22 cellular contexts compared by ENCODE assay signal in genomic region chr10:96576277-96576980, GRCh38. TPM values are rescaled to one million over a fixed set of nuclear protein-coding genes. Genes with fewer than 3 reads are reported as not detected.
DNase-seq lines count a peak whose midpoint lies in the region; ATAC-seq, FAIRE-seq and TF ChIP-seq lines count a peak whose summit lies in the region.
"Had no signal": no experiment of that assay in that cellular context is flagged by ENCODE, and none has a peak within 500 bp of the region (broad histone marks: within the 10 kb centered on the region; RNA-seq: fewer than 3 reads in every experiment).

No MANE protein-coding gene starts in this region.

- ATAC-seq in PC-3 (no peak), HG03457 (IDR thresholded peaks at IDR 0.05; ENCODE audit: unreplicated experiment) (no peak), GM19463 (IDR thresholded peaks at IDR 0.05; ENCODE audit: unreplicated experiment) (no peak), GM21723 (IDR thresholded peaks at IDR 0.05; ENCODE audit: unreplicated experiment) (no peak)
- ATAC-seq: activated T-cell treated with anti-CD3 and anti-CD28 coated beads, Interleukin-2, amount 50 U/mL, for 72 hours had no signal

- no peak overlapping the region for H3K4me3 ChIP-seq in PC-3 (ENCODE audit: low read length)
- H3K4me3 ChIP-seq: cardiac muscle cell, HAP-1, uterus had no signal

- no peaks in the 10 kb centered on the region for H3K27me3 ChIP-seq in PC-3 (ENCODE audit: low read length)
- H3K27me3 ChIP-seq: cardiac muscle cell, uterus had no signal

- POLR2A ChIA-PET in PC-3 (lab: Charles Lee; ENCODE audit: unreplicated experiment): no interaction called here

- CTCF ChIA-PET in PC-3 (lab: Charles Lee): no interaction called here

- peaks cover 14% of the 10 kb centered on the region for H3K4me1 ChIP-seq in PC-3 (ENCODE audit: insufficient read depth, low read length)
- H3K4me1 ChIP-seq: uterus had no signal

- H2AFZ ChIP-seq in PC-3 (ENCODE audit: low read length): no peak overlapping the region

- H3K9me2 ChIP-seq in PC-3 (replicated peaks; ENCODE audit: low read length): no peaks in the 10 kb centered on the region

- intact Hi-C loops in PC-3 (cut with micrococcal nuclease): no loop called here

- FAIRE-seq in A204.1 (lab: Jason Lieb, UNC) (peak; percentile 32), H54 (lab: Jason Lieb, UNC) (peak; percentile 79), islet of Langerhans (lab: Jason Lieb, UNC) (peak; percentile 27)

- H3F3A ChIP-seq in PC-3 (ENCODE audit: low read length, unreplicated experiment): no peaks in the 10 kb centered on the region

- no peaks in the 10 kb centered on the region for H3K9me3 ChIP-seq in PC-3 (ENCODE audit: low read length)
- H3K9me3 ChIP-seq: HAP-1, uterus had no signal

- no TSS peak for BruUV-seq in PC-3 (replicated peaks; lab: Mats Ljungman, UMichigan)

- H4K20me1 ChIP-seq in PC-3 (ENCODE audit: low read length): peaks cover 46% of the 10 kb centered on the region

- TF ChIP-seq POLR2A in H54 (IDR thresholded peaks at IDR 0.05; ENCODE audit: low read depth, low read length): no peak

- H3K36me3 ChIP-seq in PC-3 (ENCODE audit: low read depth, low read length): no peaks in the 10 kb centered on the region
- H3K36me3 ChIP-seq: uterus had no signal

- DNase-seq in H54 (ENCODE audit: insufficient read length, low spot score) (no peak), PC-3 (no peak), NCI-H1417 (lab: John Stamatoyannopoulos, UW) (no peak)
- DNase-seq: activated CD4-positive, alpha-beta T cell treated with anti-CD3 and anti-CD28 coated beads for 4 hours; activated naive CD4-positive, alpha-beta T cell treated with anti-CD3 and anti-CD28 coated beads for 36 hours; activated T-cell treated with anti-CD3 and anti-CD28 coated beads, Interleukin-2, amount 50 U/mL, for 72 hours; amygdala; C1 segment of cervical spinal cord; NCI-H1092; NCI-H1930; NCI-H345; nephron progenitor cell; posterior cingulate gyrus; substantia nigra; uterus had no signal

- H3K9ac ChIP-seq in PC-3 (ENCODE audit: low read length): no peak overlapping the region

- H3K79me2 ChIP-seq in PC-3 (ENCODE audit: low read length): peaks cover 94% of the 10 kb centered on the region

- H3K4me2 ChIP-seq in PC-3 (ENCODE audit: low read length): peak overlapping the region; percentile 50

- no peak overlapping the region for H3K27ac ChIP-seq in PC-3 (ENCODE audit: low read length)
- H3K27ac ChIP-seq: cardiac muscle cell, uterus had no signal

- no peak for TF ChIP-seq CTCF in PC-3 (conservative IDR thresholded peaks at IDR 0.05; ENCODE audit: low read depth, low read length)

RNA-seq across cellular contexts. Expression of gene TM9SF3, which starts 10.4 kb away (rescaled TPM):
- total RNA-seq in PC-3 (2014; rRNA removed): 39.2 and 47.0 TPM in 2 replicates
